In the genomic region with DNA sequence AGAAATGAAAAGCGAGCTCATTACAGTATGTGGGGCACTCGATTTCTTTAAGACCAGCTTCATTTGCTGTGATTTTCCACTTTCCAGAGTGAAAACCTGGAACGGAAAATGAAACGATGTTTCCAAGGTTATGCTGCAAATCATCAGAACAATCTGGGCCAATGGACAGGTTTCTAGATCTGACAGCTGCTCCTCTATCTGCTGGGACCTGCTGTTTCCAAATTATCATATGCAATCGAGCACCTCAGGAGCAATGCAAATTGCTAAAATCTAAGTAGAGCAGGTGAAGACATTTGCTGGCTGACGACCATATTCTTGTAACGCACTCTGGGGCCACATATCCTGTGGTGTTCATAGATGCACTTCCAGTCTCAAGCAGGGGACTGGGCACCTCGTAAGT, we compare ENCODE assay signal across 2 cellular contexts.
TF ChIP-seq lines count a peak whose summit lies in the region.

No MANE protein-coding gene starts in this region.

TF ChIP-seq in WTC11, 78 proteins besides CTCF, POLR2A, EP300 and RAD21 (continues in another document):
- TF ChIP-seq, protein P1, sequence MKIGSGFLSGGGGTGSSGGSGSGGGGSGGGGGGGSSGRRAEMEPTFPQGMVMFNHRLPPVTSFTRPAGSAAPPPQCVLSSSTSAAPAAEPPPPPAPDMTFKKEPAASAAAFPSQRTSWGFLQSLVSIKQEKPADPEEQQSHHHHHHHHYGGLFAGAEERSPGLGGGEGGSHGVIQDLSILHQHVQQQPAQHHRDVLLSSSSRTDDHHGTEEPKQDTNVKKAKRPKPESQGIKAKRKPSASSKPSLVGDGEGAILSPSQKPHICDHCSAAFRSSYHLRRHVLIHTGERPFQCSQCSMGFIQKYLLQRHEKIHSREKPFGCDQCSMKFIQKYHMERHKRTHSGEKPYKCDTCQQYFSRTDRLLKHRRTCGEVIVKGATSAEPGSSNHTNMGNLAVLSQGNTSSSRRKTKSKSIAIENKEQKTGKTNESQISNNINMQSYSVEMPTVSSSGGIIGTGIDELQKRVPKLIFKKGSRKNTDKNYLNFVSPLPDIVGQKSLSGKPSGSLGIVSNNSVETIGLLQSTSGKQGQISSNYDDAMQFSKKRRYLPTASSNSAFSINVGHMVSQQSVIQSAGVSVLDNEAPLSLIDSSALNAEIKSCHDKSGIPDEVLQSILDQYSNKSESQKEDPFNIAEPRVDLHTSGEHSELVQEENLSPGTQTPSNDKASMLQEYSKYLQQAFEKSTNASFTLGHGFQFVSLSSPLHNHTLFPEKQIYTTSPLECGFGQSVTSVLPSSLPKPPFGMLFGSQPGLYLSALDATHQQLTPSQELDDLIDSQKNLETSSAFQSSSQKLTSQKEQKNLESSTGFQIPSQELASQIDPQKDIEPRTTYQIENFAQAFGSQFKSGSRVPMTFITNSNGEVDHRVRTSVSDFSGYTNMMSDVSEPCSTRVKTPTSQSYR (CRISPR knock-in tag; IDR thresholded peaks at IDR 0.05): no peak
- TF ChIP-seq, protein P2, sequence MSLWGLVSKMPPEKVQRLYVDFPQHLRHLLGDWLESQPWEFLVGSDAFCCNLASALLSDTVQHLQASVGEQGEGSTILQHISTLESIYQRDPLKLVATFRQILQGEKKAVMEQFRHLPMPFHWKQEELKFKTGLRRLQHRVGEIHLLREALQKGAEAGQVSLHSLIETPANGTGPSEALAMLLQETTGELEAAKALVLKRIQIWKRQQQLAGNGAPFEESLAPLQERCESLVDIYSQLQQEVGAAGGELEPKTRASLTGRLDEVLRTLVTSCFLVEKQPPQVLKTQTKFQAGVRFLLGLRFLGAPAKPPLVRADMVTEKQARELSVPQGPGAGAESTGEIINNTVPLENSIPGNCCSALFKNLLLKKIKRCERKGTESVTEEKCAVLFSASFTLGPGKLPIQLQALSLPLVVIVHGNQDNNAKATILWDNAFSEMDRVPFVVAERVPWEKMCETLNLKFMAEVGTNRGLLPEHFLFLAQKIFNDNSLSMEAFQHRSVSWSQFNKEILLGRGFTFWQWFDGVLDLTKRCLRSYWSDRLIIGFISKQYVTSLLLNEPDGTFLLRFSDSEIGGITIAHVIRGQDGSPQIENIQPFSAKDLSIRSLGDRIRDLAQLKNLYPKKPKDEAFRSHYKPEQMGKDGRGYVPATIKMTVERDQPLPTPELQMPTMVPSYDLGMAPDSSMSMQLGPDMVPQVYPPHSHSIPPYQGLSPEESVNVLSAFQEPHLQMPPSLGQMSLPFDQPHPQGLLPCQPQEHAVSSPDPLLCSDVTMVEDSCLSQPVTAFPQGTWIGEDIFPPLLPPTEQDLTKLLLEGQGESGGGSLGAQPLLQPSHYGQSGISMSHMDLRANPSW (CRISPR knock-in tag; conservative IDR thresholded peaks at IDR 0.05; ENCODE audit: low read depth): no peak
- TF ChIP-seq GTF2I (CRISPR knock-in tag; conservative IDR thresholded peaks at IDR 0.05) (no peak), PRRX2 (CRISPR knock-in tag; IDR thresholded peaks at IDR 0.05) (no peak), ETV6 (CRISPR knock-in tag; IDR thresholded peaks at IDR 0.05) (no peak), TEAD4 (CRISPR knock-in tag; IDR thresholded peaks at IDR 0.05) (no peak), JAZF1 (CRISPR knock-in tag; IDR thresholded peaks at IDR 0.05) (no peak)
- TF ChIP-seq, protein P3, sequence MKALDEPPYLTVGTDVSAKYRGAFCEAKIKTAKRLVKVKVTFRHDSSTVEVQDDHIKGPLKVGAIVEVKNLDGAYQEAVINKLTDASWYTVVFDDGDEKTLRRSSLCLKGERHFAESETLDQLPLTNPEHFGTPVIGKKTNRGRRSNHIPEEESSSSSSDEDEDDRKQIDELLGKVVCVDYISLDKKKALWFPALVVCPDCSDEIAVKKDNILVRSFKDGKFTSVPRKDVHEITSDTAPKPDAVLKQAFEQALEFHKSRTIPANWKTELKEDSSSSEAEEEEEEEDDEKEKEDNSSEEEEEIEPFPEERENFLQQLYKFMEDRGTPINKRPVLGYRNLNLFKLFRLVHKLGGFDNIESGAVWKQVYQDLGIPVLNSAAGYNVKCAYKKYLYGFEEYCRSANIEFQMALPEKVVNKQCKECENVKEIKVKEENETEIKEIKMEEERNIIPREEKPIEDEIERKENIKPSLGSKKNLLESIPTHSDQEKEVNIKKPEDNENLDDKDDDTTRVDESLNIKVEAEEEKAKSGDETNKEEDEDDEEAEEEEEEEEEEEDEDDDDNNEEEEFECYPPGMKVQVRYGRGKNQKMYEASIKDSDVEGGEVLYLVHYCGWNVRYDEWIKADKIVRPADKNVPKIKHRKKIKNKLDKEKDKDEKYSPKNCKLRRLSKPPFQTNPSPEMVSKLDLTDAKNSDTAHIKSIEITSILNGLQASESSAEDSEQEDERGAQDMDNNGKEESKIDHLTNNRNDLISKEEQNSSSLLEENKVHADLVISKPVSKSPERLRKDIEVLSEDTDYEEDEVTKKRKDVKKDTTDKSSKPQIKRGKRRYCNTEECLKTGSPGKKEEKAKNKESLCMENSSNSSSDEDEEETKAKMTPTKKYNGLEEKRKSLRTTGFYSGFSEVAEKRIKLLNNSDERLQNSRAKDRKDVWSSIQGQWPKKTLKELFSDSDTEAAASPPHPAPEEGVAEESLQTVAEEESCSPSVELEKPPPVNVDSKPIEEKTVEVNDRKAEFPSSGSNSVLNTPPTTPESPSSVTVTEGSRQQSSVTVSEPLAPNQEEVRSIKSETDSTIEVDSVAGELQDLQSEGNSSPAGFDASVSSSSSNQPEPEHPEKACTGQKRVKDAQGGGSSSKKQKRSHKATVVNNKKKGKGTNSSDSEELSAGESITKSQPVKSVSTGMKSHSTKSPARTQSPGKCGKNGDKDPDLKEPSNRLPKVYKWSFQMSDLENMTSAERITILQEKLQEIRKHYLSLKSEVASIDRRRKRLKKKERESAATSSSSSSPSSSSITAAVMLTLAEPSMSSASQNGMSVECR (CRISPR knock-in tag; IDR thresholded peaks at IDR 0.05; ENCODE audit: borderline replicate concordance): no peak
- TF ChIP-seq, protein P4, sequence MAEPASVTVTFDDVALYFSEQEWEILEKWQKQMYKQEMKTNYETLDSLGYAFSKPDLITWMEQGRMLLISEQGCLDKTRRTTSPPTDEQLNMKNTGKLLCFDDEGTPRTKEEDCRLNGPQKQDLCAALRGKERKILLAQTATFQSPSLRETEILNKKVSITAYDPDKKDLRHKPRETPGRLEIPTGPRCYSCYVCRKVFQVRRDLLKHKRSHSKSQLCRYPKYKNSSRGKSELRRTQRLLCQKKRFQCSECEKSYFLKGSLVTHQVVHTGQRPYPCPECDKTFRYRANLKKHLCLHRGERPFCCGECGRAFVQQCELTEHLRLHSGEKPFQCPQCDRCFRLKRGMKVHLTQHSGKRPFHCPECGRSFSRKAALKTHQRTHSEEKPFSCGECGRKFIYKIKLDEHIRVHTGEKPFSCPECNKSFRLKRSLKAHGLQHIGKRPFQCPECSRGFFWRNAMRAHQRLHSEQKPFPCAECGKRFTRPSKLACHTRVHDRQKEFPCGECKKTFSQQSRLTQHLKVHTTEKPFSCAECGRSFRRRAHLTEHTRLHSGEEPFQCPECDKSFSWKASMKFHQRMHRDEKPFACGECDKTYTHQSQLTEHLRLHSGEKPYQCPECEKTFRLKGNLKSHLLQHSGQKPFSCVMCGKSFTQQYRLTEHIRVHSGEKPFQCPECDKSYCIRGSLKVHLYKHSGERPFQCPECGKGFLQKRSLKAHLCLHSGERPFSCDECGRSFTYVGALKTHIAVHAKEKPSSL (CRISPR knock-in tag; conservative IDR thresholded peaks at IDR 0.05): no peak

TF ChIP-seq in H1, 55 proteins besides CTCF, POLR2A, EP300 and RAD21 (continued from another document):
- TF ChIP-seq KDM4A (IDR thresholded peaks at IDR 0.05; ENCODE audit: low read depth, low read length, severe bottlenecking) (no peak), RBBP5 (IDR thresholded peaks at IDR 0.05; ENCODE audit: borderline replicate concordance, low read depth, low read length) (no peak), CREB1 (IDR thresholded peaks at IDR 0.05) (no peak), BCL11A (IDR thresholded peaks at IDR 0.05; ENCODE audit: low read depth in 2 of 2, low read length in 2 of 2) (no peak), SUZ12 (IDR thresholded peaks at IDR 0.05; ENCODE audit: low read length) (no peak), EGR1 (IDR thresholded peaks at IDR 0.05; ENCODE audit: borderline replicate concordance, low read depth, low read length) (no peak), FOSL1 (IDR thresholded peaks at IDR 0.05; ENCODE audit: insufficient read depth, low read depth, low read length) (no peak), SIRT6 (IDR thresholded peaks at IDR 0.05; ENCODE audit: low read length) (no peak), SIN3A (conservative IDR thresholded peaks at IDR 0.05 in 1 of 2, IDR thresholded peaks at IDR 0.05 in 1 of 2; ENCODE audit: low read depth in 1 of 2, low read length in 2 of 2) (no peak), CTBP2 (IDR thresholded peaks at IDR 0.05; ENCODE audit: borderline replicate concordance, insufficient read depth, insufficient read length, low read length) (no peak), ASH2L (IDR thresholded peaks at IDR 0.05; ENCODE audit: low read length) (no peak), CHD2 (IDR thresholded peaks at IDR 0.05; ENCODE audit: low read length) (no peak), CBX8 (IDR thresholded peaks at IDR 0.05; ENCODE audit: borderline replicate concordance, low read depth, low read length) (no peak), RFX5 (IDR thresholded peaks at IDR 0.05; ENCODE audit: borderline replicate concordance, low read depth, low read length) (no peak)
